ENCODE assay signal across 1 cellular context in the genomic region with DNA sequence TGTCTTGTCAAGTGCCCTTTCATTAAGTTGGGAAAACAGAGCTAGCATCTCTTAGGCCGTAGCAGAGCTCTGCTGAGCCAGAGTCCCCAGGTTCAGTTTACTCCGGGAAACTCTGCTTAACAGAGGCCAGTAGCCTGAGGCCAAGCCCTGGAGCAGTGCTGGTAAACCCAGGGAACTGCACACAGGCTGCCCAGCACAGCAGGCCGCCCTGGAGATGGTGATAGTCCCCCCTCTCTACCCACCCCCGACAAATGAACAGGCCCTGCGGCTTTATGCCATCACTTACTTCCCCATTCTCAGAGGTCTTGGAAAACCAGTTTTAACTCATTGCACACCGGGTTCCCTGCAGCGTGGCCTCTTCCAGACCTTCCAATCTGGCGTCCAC.
TF ChIP-seq lines count a peak whose summit lies in the region.

No MANE protein-coding gene starts in this region.

TF ChIP-seq in K562, 482 proteins besides CTCF, POLR2A, EP300 and RAD21:
- TF ChIP-seq, protein P1, sequence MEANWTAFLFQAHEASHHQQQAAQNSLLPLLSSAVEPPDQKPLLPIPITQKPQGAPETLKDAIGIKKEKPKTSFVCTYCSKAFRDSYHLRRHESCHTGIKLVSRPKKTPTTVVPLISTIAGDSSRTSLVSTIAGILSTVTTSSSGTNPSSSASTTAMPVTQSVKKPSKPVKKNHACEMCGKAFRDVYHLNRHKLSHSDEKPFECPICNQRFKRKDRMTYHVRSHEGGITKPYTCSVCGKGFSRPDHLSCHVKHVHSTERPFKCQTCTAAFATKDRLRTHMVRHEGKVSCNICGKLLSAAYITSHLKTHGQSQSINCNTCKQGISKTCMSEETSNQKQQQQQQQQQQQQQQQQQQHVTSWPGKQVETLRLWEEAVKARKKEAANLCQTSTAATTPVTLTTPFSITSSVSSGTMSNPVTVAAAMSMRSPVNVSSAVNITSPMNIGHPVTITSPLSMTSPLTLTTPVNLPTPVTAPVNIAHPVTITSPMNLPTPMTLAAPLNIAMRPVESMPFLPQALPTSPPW (CRISPR knock-in tag; IDR thresholded peaks at IDR 0.05) = peak; percentile 48; the same call in 1 of the 2 replicates
- TF ChIP-seq RB1 (IDR thresholded peaks at IDR 0.05; ENCODE audit: low read depth) = 0 out of 2 replicates have a peak, but pooled peaks have one; percentile 18
- no peak for TF ChIP-seq BCOR (IDR thresholded peaks at IDR 0.05)
- TF ChIP-seq ESRRB (CRISPR knock-in tag; IDR thresholded peaks at IDR 0.05; ENCODE audit: borderline replicate concordance) = no peak
- TF ChIP-seq CBX2 (IDR thresholded peaks at IDR 0.05; ENCODE audit: insufficient read depth, low read length, poor library complexity, severe bottlenecking) = no peak
- TF ChIP-seq NUFIP1 (IDR thresholded peaks at IDR 0.05; ENCODE audit: partially characterized antibody) = no peak
- TF ChIP-seq, protein P2, sequence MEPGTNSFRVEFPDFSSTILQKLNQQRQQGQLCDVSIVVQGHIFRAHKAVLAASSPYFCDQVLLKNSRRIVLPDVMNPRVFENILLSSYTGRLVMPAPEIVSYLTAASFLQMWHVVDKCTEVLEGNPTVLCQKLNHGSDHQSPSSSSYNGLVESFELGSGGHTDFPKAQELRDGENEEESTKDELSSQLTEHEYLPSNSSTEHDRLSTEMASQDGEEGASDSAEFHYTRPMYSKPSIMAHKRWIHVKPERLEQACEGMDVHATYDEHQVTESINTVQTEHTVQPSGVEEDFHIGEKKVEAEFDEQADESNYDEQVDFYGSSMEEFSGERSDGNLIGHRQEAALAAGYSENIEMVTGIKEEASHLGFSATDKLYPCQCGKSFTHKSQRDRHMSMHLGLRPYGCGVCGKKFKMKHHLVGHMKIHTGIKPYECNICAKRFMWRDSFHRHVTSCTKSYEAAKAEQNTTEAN (CRISPR knock-in tag; IDR thresholded peaks at IDR 0.05) = no peak
